ENCODE assay signal across 19 cellular contexts in the genomic region with DNA sequence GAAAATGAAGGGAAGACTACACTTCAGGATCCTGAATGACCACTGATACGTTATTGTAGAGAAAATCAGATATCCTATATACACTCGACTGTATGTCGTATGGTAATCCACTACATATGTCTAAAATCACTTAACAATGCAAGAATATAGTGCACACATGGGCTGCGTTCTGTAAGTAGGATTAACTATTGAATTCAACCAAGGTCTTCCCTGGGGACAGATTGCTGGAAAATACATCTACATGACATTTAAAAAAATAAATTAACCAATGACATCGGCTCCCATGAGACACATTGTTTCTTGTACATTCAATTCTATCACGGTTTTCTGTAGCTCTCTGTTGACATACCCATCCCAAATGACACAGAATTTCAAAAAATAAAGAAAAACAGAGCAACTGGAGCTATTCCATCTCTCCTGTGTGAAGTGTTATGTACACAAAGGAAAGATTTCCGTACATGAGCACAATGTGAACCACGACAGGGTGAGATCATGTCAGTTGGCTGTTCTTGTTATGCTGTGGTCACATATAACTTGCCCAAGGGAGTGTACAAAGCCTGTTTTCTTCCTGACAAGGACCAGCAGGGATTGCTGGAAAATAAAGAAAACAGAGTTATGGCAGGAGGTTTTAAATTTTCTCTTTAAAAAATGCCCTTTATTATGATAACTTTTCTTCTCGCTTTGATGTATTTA. TPM values are rescaled to one million over a fixed set of nuclear protein-coding genes. Genes with fewer than 3 reads are reported as not detected.
A peak's percentile ranks its signal among the peaks of the same experiment; 100 is the strongest.
DNase-seq lines count a peak whose midpoint lies in the region; ATAC-seq and TF ChIP-seq lines count a peak whose summit lies in the region.
"Had no signal": no experiment of that assay in that cellular context is flagged by ENCODE, and none has a peak within 500 bp of the region (broad histone marks: within the 10 kb centered on the region; RNA-seq: fewer than 3 reads in every experiment).

No MANE protein-coding gene starts in this region.

- no peaks in the 10 kb centered on the region for H3K9me3 ChIP-seq in adipocyte (ENCODE audit: control insufficient read depth, low read length)
- no peaks in the 10 kb centered on the region for H3K9me3 ChIP-seq in BE2C
- H3K9me3 ChIP-seq in body of pancreas, result no peaks in the 10 kb centered on the region
- H3K9me3 ChIP-seq: ascending aorta, testis had no signal

- TF ChIP-seq CTCF in foreskin fibroblast (IDR thresholded peaks at IDR 0.05; ENCODE audit: low read depth, low read length) (no peak), BE2C (IDR thresholded peaks at IDR 0.05; ENCODE audit: low read depth, low read length) (no peak), body of pancreas (IDR thresholded peaks at IDR 0.05) (no peak)

- no peaks in the 10 kb centered on the region for H3K27me3 ChIP-seq in adipocyte (replicated peaks; ENCODE audit: control insufficient read depth, insufficient read depth, low read length)
- H3K27me3 ChIP-seq in BE2C, result no peaks in the 10 kb centered on the region
- H3K27me3 ChIP-seq in body of pancreas, result no peaks in the 10 kb centered on the region
- H3K27me3 ChIP-seq: ascending aorta, testis had no signal

- H3K4me1 ChIP-seq in adipocyte (ENCODE audit: control insufficient read depth, insufficient read depth, low read length), result peaks cover 34% of the 10 kb centered on the region
- no peaks in the 10 kb centered on the region for H3K4me1 ChIP-seq in BE2C
- peaks cover 4% of the 10 kb centered on the region for H3K4me1 ChIP-seq in body of pancreas
- H3K4me1 ChIP-seq: ascending aorta, testis had no signal

- TF ChIP-seq POLR2A in body of pancreas (IDR thresholded peaks at IDR 0.05), result no peak

- ATAC-seq in HG03460 (IDR thresholded peaks at IDR 0.05; ENCODE audit: unreplicated experiment), result no peak
- no peak for ATAC-seq in body of pancreas
- ATAC-seq: GM12878; naive thymus-derived CD8-positive, alpha-beta T cell had no signal

- H3K9ac ChIP-seq in adipocyte (ENCODE audit: low read length), result peak overlapping the region; percentile 5

- peak overlapping the region; percentile 3 for H3K4me3 ChIP-seq in adipocyte (ENCODE audit: low read length)
- H3K4me3 ChIP-seq in foreskin fibroblast (ENCODE audit: low read depth in 1 of 2, low read length in 2 of 2), result no peak overlapping the region
- no peak overlapping the region for H3K4me3 ChIP-seq in BE2C (ENCODE audit: low read depth, low read length)
- H3K4me3 ChIP-seq in body of pancreas, result no peak overlapping the region
- H3K4me3 ChIP-seq: ascending aorta, GM12878, testis had no signal

- DNase-seq in EL, result peak; percentile 6
- no peak for DNase-seq in adipocyte (ENCODE audit: low read depth)
- DNase-seq in foreskin fibroblast, result peak; percentile 15 to 18
- DNase-seq in pons (ENCODE audit: low spot score), result peak; percentile 52
- no peak for DNase-seq in BE2C
- no peak for DNase-seq in HuH-7 (ENCODE audit: low spot score)
- DNase-seq in body of pancreas, result no peak
- DNase-seq: activated effector memory CD4-positive, alpha-beta T cell treated with anti-CD3 and anti-CD28 coated beads, Interleukin-2, amount 50 U/mL, for 16 hours; COR-L47; KBM-7; naive thymus-derived CD8-positive, alpha-beta T cell; NCI-H1048; NCI-H2227 treated with DMSO at 0.1 percent for 48 hours; stimulated activated CD4-positive, alpha-beta T cell treated with anti-CD3 and anti-CD28 coated beads, Interleukin-1b, Interleukin-23, amount 100 ng/mL, for 48 hours; testis had no signal

- intact Hi-C loops in body of pancreas (cut with DNase I), result no loop called here

- H3K27ac ChIP-seq in body of pancreas, result no peak overlapping the region
- H3K27ac ChIP-seq: HL-60 had no signal

- H3K36me3 ChIP-seq in adipocyte (ENCODE audit: control insufficient read depth, insufficient read depth, low read length, severe bottlenecking) (no peaks in the 10 kb centered on the region), BE2C (no peaks in the 10 kb centered on the region), body of pancreas (replicated peaks in 1 of 2; ENCODE audit: insufficient read depth in 1 of 2, low read depth in 2 of 2) (no peaks in the 10 kb centered on the region)
- H3K36me3 ChIP-seq: ascending aorta had no signal

- WGBS in body of pancreas, 2 donors, result 84 to 89% methylated on average over 9 of the region's 9 CpGs

RNA-seq across cellular contexts. Expression of a gene that starts 6.0 kb away (rescaled TPM):
- 10.0 TPM for polyA plus RNA-seq in BE2C (2012; ENCODE audit: insufficient read depth, insufficient read length, low read depth)
- 1 to 10 TPM; 7.9 to 9.1 TPM for total RNA-seq in body of pancreas

Comparison
In these comparisons a context has a peak if more than half of its experiments do, and no peak if none do; other contexts are left out.
1. DNase-seq: peak in EL (single experiment), foreskin fibroblast (2 of 2) and pons (single experiment); none in adipocyte (single experiment), BE2C (single experiment), HuH-7 (single experiment) and body of pancreas (0 of 4).